Comparison of ENCODE assay signal across 37 cellular contexts in the genomic region with DNA sequence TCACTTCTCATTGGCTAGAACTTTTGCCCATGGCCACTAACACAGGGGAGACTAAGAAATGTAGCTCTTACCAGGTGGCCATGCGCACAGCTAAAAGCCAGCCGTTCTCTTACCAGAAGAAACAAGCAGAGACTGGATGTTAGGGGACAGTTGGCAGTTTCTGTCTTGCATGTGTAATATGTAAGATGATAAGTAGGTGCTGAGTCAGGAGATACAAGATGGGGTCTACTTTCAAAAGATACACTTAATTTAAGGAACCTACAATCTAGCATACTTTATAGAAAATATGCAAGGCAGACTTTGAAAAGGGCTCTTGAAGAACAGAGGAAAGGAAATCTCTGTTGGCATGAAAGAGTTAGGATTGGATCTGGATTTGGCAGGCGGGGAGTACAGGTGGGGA.
"Had no signal": no experiment of that assay in that cellular context is flagged by ENCODE, and none has a peak within 500 bp of the region (broad histone marks: within the 10 kb centered on the region; RNA-seq: fewer than 3 reads in every experiment).

No MANE protein-coding gene starts in this region.

- DNase-seq: activated B cell treated with CpG ODN at 0.5 μM for 24 hours; activated CD4-positive, alpha-beta memory T cell treated with anti-CD3 and anti-CD28 coated beads for 36 hours; activated CD4-positive, alpha-beta T cell treated with anti-CD3 and anti-CD28 coated beads for 4 hours; activated CD4-positive, alpha-beta T cell treated with anti-CD3 and anti-CD28 coated beads, Interleukin-2, amount 10 ng/mL, durations not matched to agents 24 days and 14 days; activated CD4-positive, alpha-beta T cell treated with anti-CD3 and anti-CD28 coated beads, Interleukin-2, amount 50 U/mL, for 1 hour; activated CD4-positive, alpha-beta T cell treated with anti-CD3 and anti-CD28 coated beads, Interleukin-2, amount 50 U/mL, for 4 hours; activated CD4-positive, CD25-positive, alpha-beta regulatory T cell treated with anti-CD3 and anti-CD28 coated beads, Interleukin-2, amount 50 U/mL, for 72 hours; activated CD8-positive, alpha-beta memory T cell treated with anti-CD3 and anti-CD28 coated beads, Interleukin-2, amount 50 U/mL, for 4 hours; activated CD8-positive, alpha-beta T cell treated with anti-CD3 and anti-CD28 coated beads for 36 hours; activated effector memory CD4-positive, alpha-beta T cell treated with anti-CD3 and anti-CD28 coated beads, Interleukin-2, amount 50 U/mL, for 16 hours; activated gamma-delta T cell treated with Interleukin-2 at 50 U/mL for 16 hours; activated naive CD4-positive, alpha-beta T cell; activated naive CD4-positive, alpha-beta T cell treated with anti-CD3 and anti-CD28 coated beads for 36 hours; activated naive CD4-positive, alpha-beta T cell treated with anti-CD3 and anti-CD28 coated beads, Interleukin-2, amount 50 U/mL, for 16 hours; activated naive CD8-positive, alpha-beta T cell treated with anti-CD3 and anti-CD28 coated beads for 36 hours; activated T-cell treated with anti-CD3 and anti-CD28 coated beads for 4 hours; activated T-cell treated with anti-CD3 and anti-CD28 coated beads, Interleukin-2, amount 50 U/mL, for 1 hour; activated T-cell treated with anti-CD3 and anti-CD28 coated beads, Interleukin-2, amount 50 U/mL, for 4 hours; activated T-cell treated with anti-CD3 and anti-CD28 coated beads, Interleukin-2, amount 50 U/mL, for 72 hours; adrenal gland; amniotic stem cell; aorta; body of pancreas; brain microvascular endothelial cell; central memory CD4-positive, alpha-beta T cell; T-helper 1 cell; T-helper 2 cell; T-helper 9 cell had no signal

- H3K27ac Mint-ChIP-seq: activated B cell treated with CpG ODN at 0.5 μM for 24 hours; activated CD4-positive, alpha-beta memory T cell treated with anti-CD3 and anti-CD28 coated beads for 36 hours; activated CD4-positive, alpha-beta T cell treated with anti-CD3 and anti-CD28 coated beads, Interleukin-2, amount 10 ng/mL, durations not matched to agents 24 days and 14 days; activated CD8-positive, alpha-beta T cell treated with anti-CD3 and anti-CD28 coated beads for 36 hours; activated naive CD4-positive, alpha-beta T cell treated with anti-CD3 and anti-CD28 coated beads for 36 hours; activated naive CD4-positive, alpha-beta T cell treated with anti-CD3 and anti-CD28 coated beads, Interleukin-2, amount 50 U/mL, for 72 hours; activated naive CD8-positive, alpha-beta T cell treated with anti-CD3 and anti-CD28 coated beads for 36 hours; activated T-cell treated with anti-CD3 and anti-CD28 coated beads, Interleukin-2, amount 50 U/mL, for 72 hours; activated T-helper 1 cell treated with anti-CD3 and anti-CD28 coated beads, Interleukin-12 subunit alpha, Interleukin-12 subunit beta, Interleukin-2, Interleukin-4 antibody, amounts not matched to agents 30 ng/mL and 10 ng/mL and 1 ng/mL, durations not matched to agents 14 hours and 24 hours and 36 hours; activated T-helper 17 cell treated with anti-CD3 and anti-CD28 coated beads, Interleukin-2, amount 50 U/mL, for 72 hours; T-helper 1 cell treated with Interleukin-12 subunit alpha and Interleukin-12 subunit beta and Interleukin-4 antibody, amounts not matched to agents 30 μg/mL and 1 μg/mL, for 36 hours; T-helper 2 cell treated with Interferon-gamma antibody and Interleukin-4, amounts not matched to agents 5 μg/mL and 100 μg/mL, for 36 hours had no signal

- H3K4me3 Mint-ChIP-seq: activated B cell treated with CpG ODN at 0.5 μM for 24 hours; activated CD4-positive, alpha-beta memory T cell treated with anti-CD3 and anti-CD28 coated beads for 36 hours; activated CD4-positive, alpha-beta T cell treated with anti-CD3 and anti-CD28 coated beads, Interleukin-2, amount 10 ng/mL, durations not matched to agents 24 days and 14 days; activated CD8-positive, alpha-beta T cell treated with anti-CD3 and anti-CD28 coated beads for 36 hours; activated naive CD4-positive, alpha-beta T cell treated with anti-CD3 and anti-CD28 coated beads for 36 hours; activated naive CD8-positive, alpha-beta T cell treated with anti-CD3 and anti-CD28 coated beads for 36 hours; activated T-cell treated with anti-CD3 and anti-CD28 coated beads, Interleukin-2, amount 50 U/mL, for 4 hours; activated T-cell treated with anti-CD3 and anti-CD28 coated beads, Interleukin-2, amount 50 U/mL, for 72 hours; activated T-helper 1 cell treated with anti-CD3 and anti-CD28 coated beads, Interleukin-12 subunit alpha, Interleukin-12 subunit beta, Interleukin-2, Interleukin-4 antibody, amounts not matched to agents 30 ng/mL and 10 ng/mL and 1 ng/mL, durations not matched to agents 14 hours and 24 hours and 36 hours; activated T-helper 17 cell treated with anti-CD3 and anti-CD28 coated beads, Interleukin-2, amount 50 U/mL, for 72 hours; T-helper 1 cell treated with Interleukin-12 subunit alpha and Interleukin-12 subunit beta and Interleukin-4 antibody, amounts not matched to agents 30 μg/mL and 1 μg/mL, for 36 hours; T-helper 2 cell treated with Interferon-gamma antibody and Interleukin-4, amounts not matched to agents 5 μg/mL and 100 μg/mL, for 36 hours had no signal

- H3K27me3 Mint-ChIP-seq: activated B cell treated with CpG ODN at 0.5 μM for 24 hours; activated CD4-positive, alpha-beta memory T cell treated with anti-CD3 and anti-CD28 coated beads for 36 hours; activated CD4-positive, alpha-beta T cell treated with anti-CD3 and anti-CD28 coated beads, Interleukin-2, amount 10 ng/mL, durations not matched to agents 24 days and 14 days; activated CD8-positive, alpha-beta T cell treated with anti-CD3 and anti-CD28 coated beads for 36 hours; activated naive CD8-positive, alpha-beta T cell treated with anti-CD3 and anti-CD28 coated beads for 36 hours; activated T-helper 17 cell treated with anti-CD3 and anti-CD28 coated beads, Interleukin-2, amount 50 U/mL, for 72 hours had no signal

- H3K36me3 ChIP-seq: adrenal gland, brain microvascular endothelial cell, breast epithelium had no signal

- H3K27ac ChIP-seq: adrenal gland, body of pancreas, brain microvascular endothelial cell, breast epithelium, VCaP had no signal

- H3K4me3 ChIP-seq: adrenal gland, body of pancreas, breast epithelium had no signal

- H3K36me3 Mint-ChIP-seq: activated CD4-positive, alpha-beta memory T cell treated with anti-CD3 and anti-CD28 coated beads for 36 hours; activated naive CD4-positive, alpha-beta T cell treated with anti-CD3 and anti-CD28 coated beads, Interleukin-2, amount 50 U/mL, for 72 hours; activated naive CD8-positive, alpha-beta T cell treated with anti-CD3 and anti-CD28 coated beads for 36 hours had no signal

- FAIRE-seq: astrocyte, TTC549 had no signal

- H3K4me1 ChIP-seq: adrenal gland, body of pancreas, breast epithelium had no signal

- ATAC-seq: activated CD8-positive, alpha-beta T cell treated with anti-CD3 and anti-CD28 coated beads for 36 hours; activated naive CD4-positive, alpha-beta T cell treated with anti-CD3 and anti-CD28 coated beads, Interleukin-2, amount 50 U/mL, for 72 hours; activated T-cell treated with anti-CD3 and anti-CD28 coated beads, Interleukin-2, amount 50 U/mL, for 4 hours; activated T-cell treated with anti-CD3 and anti-CD28 coated beads, Interleukin-2, amount 50 U/mL, for 72 hours; activated T-helper 17 cell treated with anti-CD3 and anti-CD28 coated beads, Interleukin-2, amount 50 U/mL, for 72 hours; body of pancreas had no signal

- H3K4me1 Mint-ChIP-seq: activated B cell treated with CpG ODN at 0.5 μM for 24 hours; activated naive CD8-positive, alpha-beta T cell treated with anti-CD3 and anti-CD28 coated beads for 36 hours; activated T-helper 17 cell treated with anti-CD3 and anti-CD28 coated beads, Interleukin-2, amount 50 U/mL, for 72 hours had no signal

- H3K9me3 ChIP-seq: adrenal gland, body of pancreas, breast epithelium had no signal

- H3K9me3 Mint-ChIP-seq: activated B cell treated with CpG ODN at 0.5 μM for 24 hours; activated CD4-positive, alpha-beta memory T cell treated with anti-CD3 and anti-CD28 coated beads for 36 hours; activated CD4-positive, alpha-beta T cell treated with anti-CD3 and anti-CD28 coated beads, Interleukin-2, amount 10 ng/mL, durations not matched to agents 24 days and 14 days; activated CD8-positive, alpha-beta T cell treated with anti-CD3 and anti-CD28 coated beads for 36 hours; activated naive CD4-positive, alpha-beta T cell treated with anti-CD3 and anti-CD28 coated beads for 36 hours; activated naive CD8-positive, alpha-beta T cell treated with anti-CD3 and anti-CD28 coated beads for 36 hours; activated T-cell treated with anti-CD3 and anti-CD28 coated beads, Interleukin-2, amount 50 U/mL, for 4 hours; activated T-cell treated with anti-CD3 and anti-CD28 coated beads, Interleukin-2, amount 50 U/mL, for 72 hours; activated T-helper 1 cell treated with anti-CD3 and anti-CD28 coated beads, Interleukin-12 subunit alpha, Interleukin-12 subunit beta, Interleukin-2, Interleukin-4 antibody, amounts not matched to agents 30 ng/mL and 10 ng/mL and 1 ng/mL, durations not matched to agents 14 hours and 24 hours and 36 hours; activated T-helper 17 cell treated with anti-CD3 and anti-CD28 coated beads, Interleukin-2, amount 50 U/mL, for 72 hours; T-helper 1 cell treated with Interleukin-12 subunit alpha and Interleukin-12 subunit beta and Interleukin-4 antibody, amounts not matched to agents 30 μg/mL and 1 μg/mL, for 36 hours; T-helper 2 cell treated with Interferon-gamma antibody and Interleukin-4, amounts not matched to agents 5 μg/mL and 100 μg/mL, for 36 hours had no signal

- H3K27me3 ChIP-seq: adrenal gland, body of pancreas, brain microvascular endothelial cell, breast epithelium had no signal
